ENCODE assay signal across 12 cellular contexts in the genomic region with DNA sequence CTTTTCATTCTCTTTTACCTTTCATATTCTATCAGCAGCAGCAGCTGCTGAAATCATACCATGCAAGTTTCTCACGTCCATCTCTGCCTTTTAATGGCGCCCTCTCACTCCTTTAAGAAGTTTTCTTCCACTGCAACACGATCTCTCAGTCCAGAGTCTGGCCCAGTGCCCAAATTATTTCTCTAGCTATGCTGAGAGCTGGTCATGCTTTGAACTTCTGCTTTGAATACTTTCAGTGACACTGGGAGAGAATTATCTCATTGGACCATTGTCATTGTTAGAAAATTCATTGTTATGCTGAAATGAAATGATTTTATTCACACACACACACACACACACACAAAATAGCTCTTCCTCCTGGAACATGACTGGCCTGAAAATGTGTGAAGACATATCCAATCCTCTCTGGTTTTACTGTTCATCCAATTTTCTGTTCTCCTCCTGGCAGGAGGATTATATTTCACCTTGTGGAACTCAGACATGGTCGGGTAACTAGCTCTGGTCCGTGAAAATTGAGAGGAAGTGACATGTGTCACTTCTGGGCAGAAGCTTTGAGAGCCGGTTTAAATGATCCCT. TPM values are rescaled to one million over a fixed set of nuclear protein-coding genes. Genes with fewer than 3 reads are reported as not detected.
A peak's percentile ranks its signal among the peaks of the same experiment; 100 is the strongest.
DNase-seq lines count a peak whose midpoint lies in the region; ATAC-seq and TF ChIP-seq lines count a peak whose summit lies in the region.
"Had no signal": no experiment of that assay in that cellular context is flagged by ENCODE, and none has a peak within 500 bp of the region (broad histone marks: within the 10 kb centered on the region; RNA-seq: fewer than 3 reads in every experiment).

No MANE protein-coding gene starts in this region.

- no peaks in the 10 kb centered on the region for H3K27me3 Mint-ChIP-seq in activated naive CD4-positive, alpha-beta T cell treated with anti-CD3 and anti-CD28 coated beads for 36 hours (ENCODE audit: low read depth)
- H3K27me3 Mint-ChIP-seq: stimulated activated memory B cell treated with anti-CD40 and anti-IgM and Interleukin-4, amounts not matched to agents 10 μg/mL and 1 μg/mL and 100 μg/mL, for 72 hours had no signal

- peaks cover 16% of the 10 kb centered on the region for H3K4me1 Mint-ChIP-seq in activated naive CD4-positive, alpha-beta T cell treated with anti-CD3 and anti-CD28 coated beads for 36 hours (ENCODE audit: low read depth)
- H3K4me1 Mint-ChIP-seq: stimulated activated memory B cell treated with anti-CD40 and anti-IgM and Interleukin-4, amounts not matched to agents 10 μg/mL and 1 μg/mL and 100 μg/mL, for 72 hours had no signal

- TF ChIP-seq CTCF in OCI-LY1 (IDR thresholded peaks at IDR 0.05; ENCODE audit: low read length) (no peak), fibroblast of lung (conservative IDR thresholded peaks at IDR 0.05 in 1 of 2, IDR thresholded peaks at IDR 0.05 in 1 of 2; ENCODE audit: low read depth in 1 of 2, low read length in 2 of 2) (no peak), left lung (IDR thresholded peaks at IDR 0.05) (no peak)

- H3K79me2 ChIP-seq in OCI-LY1 (ENCODE audit: insufficient read depth, low read length) (peaks cover 24% of the 10 kb centered on the region), fibroblast of lung (ENCODE audit: control insufficient read depth, insufficient read depth, low read length) (peaks cover 22% of the 10 kb centered on the region)

- H3K9me3 ChIP-seq in OCI-LY1 (ENCODE audit: low read length) (no peaks in the 10 kb centered on the region), fibroblast of lung (ENCODE audit: control insufficient read depth, insufficient read depth, low read depth, low read length) (no peaks in the 10 kb centered on the region), left lung (no peaks in the 10 kb centered on the region)
- H3K9me3 ChIP-seq: adrenal gland, BLaER1 had no signal

- H3K27ac Mint-ChIP-seq in activated naive CD4-positive, alpha-beta T cell treated with anti-CD3 and anti-CD28 coated beads for 36 hours: no peak overlapping the region

- no peaks in the 10 kb centered on the region for H3F3A ChIP-seq in OCI-LY1 (ENCODE audit: insufficient read depth, low read length)

- no peak for ATAC-seq in left lung
- ATAC-seq: stimulated activated memory B cell treated with anti-CD40 and anti-IgM and Interleukin-4, amounts not matched to agents 10 μg/mL and 1 μg/mL and 100 μg/mL, for 72 hours had no signal

- peak overlapping the region; percentile 79; the same call in 1 of the 2 replicates for H3K9ac ChIP-seq in OCI-LY1 (ENCODE audit: low read length)
- H3K9ac ChIP-seq in fibroblast of lung (ENCODE audit: insufficient read depth, low read length): no peak overlapping the region

- no peaks in the 10 kb centered on the region for H3K36me3 Mint-ChIP-seq in activated naive CD4-positive, alpha-beta T cell treated with anti-CD3 and anti-CD28 coated beads for 36 hours (ENCODE audit: low read depth)
- H3K36me3 Mint-ChIP-seq: stimulated activated memory B cell treated with anti-CD40 and anti-IgM and Interleukin-4, amounts not matched to agents 10 μg/mL and 1 μg/mL and 100 μg/mL, for 72 hours had no signal

- CTCF ChIA-PET in activated naive CD4-positive, alpha-beta T cell treated with anti-CD3 and anti-CD28 coated beads for 36 hours (lab: Charles Lee): interaction anchor here (1.1 kb wide), 1 partner anchor 8 kb away, joined by 3 read pairs; no protein-coding TSS in a partner anchor

- no peak overlapping the region for H3K27ac ChIP-seq in OCI-LY1 (ENCODE audit: low read depth, low read length, poor library complexity, severe bottlenecking)
- no peak overlapping the region for H3K27ac ChIP-seq in fibroblast of lung (ENCODE audit: insufficient read depth, low read length)
- peak overlapping the region; percentile 18 for H3K27ac ChIP-seq in temporal lobe (ENCODE audit: low read depth, low read length)
- H3K27ac ChIP-seq in left lung: no peak overlapping the region
- H3K27ac ChIP-seq: BLaER1 had no signal

- no peak for DNase-seq in activated naive CD4-positive, alpha-beta T cell treated with anti-CD3 and anti-CD28 coated beads for 36 hours
- no peak for DNase-seq in activated naive CD4-positive, alpha-beta T cell treated with anti-CD3 and anti-CD28 coated beads, Interleukin-2, amount 50 U/mL, for 16 hours
- DNase-seq in fibroblast of lung (ENCODE audit: low read depth in 2 of 2) (peak; percentile 9 to 28), NCI-H345 treated with DMSO at 0.1 percent for 48 hours (lab: John Stamatoyannopoulos, UW; ENCODE audit: unreplicated experiment) (no peak), H7 (no peak), left lung (no peak)
- DNase-seq: NCI-H345 had no signal

- no peaks in the 10 kb centered on the region for H3K27me3 ChIP-seq in OCI-LY1 (ENCODE audit: insufficient read depth, low read length)
- no peaks in the 10 kb centered on the region for H3K27me3 ChIP-seq in fibroblast of lung (ENCODE audit: control insufficient read depth, insufficient read depth, low read length)
- no peaks in the 10 kb centered on the region for H3K27me3 ChIP-seq in H7 (ENCODE audit: control insufficient read depth, insufficient read depth, low read length)
- no peaks in the 10 kb centered on the region for H3K27me3 ChIP-seq in left lung
- H3K27me3 ChIP-seq: adrenal gland, BLaER1 had no signal

- H3K4me3 Mint-ChIP-seq in activated naive CD4-positive, alpha-beta T cell treated with anti-CD3 and anti-CD28 coated beads for 36 hours: peak overlapping the region; percentile 83

- peak overlapping the region; percentile 88; the same call in 1 of the 2 replicates for H3K4me2 ChIP-seq in OCI-LY1 (ENCODE audit: low read length)
- no peak overlapping the region for H3K4me2 ChIP-seq in fibroblast of lung (ENCODE audit: extremely low read depth, insufficient read depth, low read length)

- H3K4me1 ChIP-seq in OCI-LY1 (ENCODE audit: insufficient read depth, low read length, severe bottlenecking) (peaks cover 35% of the 10 kb centered on the region), fibroblast of lung (ENCODE audit: control insufficient read depth, extremely low read depth, insufficient read depth, low read length) (no peaks in the 10 kb centered on the region), left lung (peaks cover 0 to 12% of the 10 kb centered on the region in 2 donors)
- H3K4me1 ChIP-seq: adrenal gland had no signal

- intact Hi-C loops in activated naive CD4-positive, alpha-beta T cell treated with anti-CD3 and anti-CD28 coated beads for 36 hours (cut with micrococcal nuclease): loop anchor here (2.0 to 5.0 kb wide), 2 partner anchors 455 to 1604 kb away; no protein-coding TSS in a partner anchor
- intact Hi-C loops in left lung (cut with DNase I): no loop called here

- H3K9me3 Mint-ChIP-seq in activated naive CD4-positive, alpha-beta T cell treated with anti-CD3 and anti-CD28 coated beads for 36 hours: no peaks in the 10 kb centered on the region
- H3K9me3 Mint-ChIP-seq: stimulated activated memory B cell treated with anti-CD40 and anti-IgM and Interleukin-4, amounts not matched to agents 10 μg/mL and 1 μg/mL and 100 μg/mL, for 72 hours had no signal

- no peak overlapping the region for H3K4me3 ChIP-seq in OCI-LY1 (ENCODE audit: low read depth, low read length, poor library complexity, severe bottlenecking)
- no peak overlapping the region for H3K4me3 ChIP-seq in fibroblast of lung (replicated peaks in 1 of 4; ENCODE audit: control extremely low read depth in 1 of 4, insufficient read depth in 1 of 4, low read depth in 3 of 4, low read length in 4 of 4)
- no peak overlapping the region for H3K4me3 ChIP-seq in H7 (ENCODE audit: insufficient read depth, low read depth, low read length)
- no peak overlapping the region for H3K4me3 ChIP-seq in left lung

- H4K20me1 ChIP-seq in OCI-LY1 (ENCODE audit: insufficient read depth, low read length) (no peaks in the 10 kb centered on the region), fibroblast of lung (ENCODE audit: control insufficient read depth, extremely low read depth, insufficient read depth, low read length) (no peaks in the 10 kb centered on the region)

- H3K36me3 ChIP-seq in OCI-LY1 (ENCODE audit: insufficient read depth, low read length): no peaks in the 10 kb centered on the region
- H3K36me3 ChIP-seq in fibroblast of lung (ENCODE audit: control insufficient read depth, insufficient read depth, low read length): no peaks in the 10 kb centered on the region
- no peaks in the 10 kb centered on the region for H3K36me3 ChIP-seq in H7 (replicated peaks; ENCODE audit: control insufficient read depth, insufficient read depth, low read length)
- no peaks in the 10 kb centered on the region for H3K36me3 ChIP-seq in left lung
- H3K36me3 ChIP-seq: adrenal gland, BLaER1 had no signal

- H2AFZ ChIP-seq in OCI-LY1 (ENCODE audit: low read length): no peak overlapping the region
- H2AFZ ChIP-seq in fibroblast of lung (ENCODE audit: low read length): no peak overlapping the region

- no peaks in the 10 kb centered on the region for H3K9me2 ChIP-seq in OCI-LY1 (ENCODE audit: low read depth, low read length)

RNA-seq across cellular contexts. Expression of a gene that starts 1.3 kb away (rescaled TPM):
- 100 to 1,000 TPM; 233 to 242 TPM for total RNA-seq in activated naive CD4-positive, alpha-beta T cell treated with anti-CD3 and anti-CD28 coated beads for 36 hours
- total RNA-seq in fibroblast of lung (57.5 and 73.2 TPM in 2 replicates), temporal lobe (39.1 TPM), left lung (100 to 1,000 TPM; 120 to 141 TPM)
- 161 and 200 TPM in 2 replicates for polyA plus RNA-seq in fibroblast of lung
- 120 and 129 TPM in 2 replicates for polyA plus RNA-seq in fibroblast of lung (2012)
- polyA minus RNA-seq in fibroblast of lung (ENCODE audit: low replicate concordance): 38.7 and 64.4 TPM in 2 replicates
- 237 and 271 TPM in 2 replicates for total RNA-seq in H7 (2014; rRNA removed; shearing (Covaris generic))

Comparison
In these comparisons a context has a peak if more than half of its experiments do, and no peak if none do; other contexts are left out.
1. DNase-seq: peak in fibroblast of lung (2 of 2); none in activated naive CD4-positive, alpha-beta T cell treated with anti-CD3 and anti-CD28 coated beads for 36 hours (single experiment), activated naive CD4-positive, alpha-beta T cell treated with anti-CD3 and anti-CD28 coated beads, Interleukin-2, amount 50 U/mL, for 16 hours (single experiment), NCI-H345 treated with DMSO at 0.1 percent for 48 hours (single experiment), H7 (single experiment) and left lung (0 of 2).